In the genomic region with DNA sequence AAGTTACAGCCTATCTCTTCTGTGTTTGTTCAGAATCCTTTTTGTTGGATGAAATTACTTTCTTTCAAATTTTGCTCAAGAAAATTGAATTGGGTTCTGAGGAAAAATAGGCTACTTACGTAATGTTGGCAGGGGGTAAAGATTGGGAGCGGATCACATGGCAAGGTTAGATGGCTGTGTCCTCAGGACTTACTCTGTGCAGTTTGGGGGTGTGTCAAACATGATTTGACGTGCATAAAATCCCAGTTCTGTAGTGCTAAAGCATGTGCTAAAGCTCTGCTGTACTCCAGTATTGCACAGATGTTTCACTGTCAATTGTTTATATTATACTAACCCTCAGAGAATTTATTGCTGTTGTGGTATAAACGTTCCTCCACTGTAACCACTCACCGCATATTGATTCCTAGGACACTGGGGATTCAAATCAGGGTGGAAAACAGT, we compare ENCODE assay signal across 11 cellular contexts. TPM values are rescaled to one million over a fixed set of nuclear protein-coding genes. Genes with fewer than 3 reads are reported as not detected.
DNase-seq lines count a peak whose midpoint lies in the region; ATAC-seq, FAIRE-seq and TF ChIP-seq lines count a peak whose summit lies in the region.
"Had no signal": no experiment of that assay in that cellular context is flagged by ENCODE, and none has a peak within 500 bp of the region (broad histone marks: within the 10 kb centered on the region; RNA-seq: fewer than 3 reads in every experiment).

No MANE protein-coding gene starts in this region.

- H3K4me1 Mint-ChIP-seq in IgD-negative memory B cell = peaks cover 61 to 72% (median 69%) of the 10 kb centered on the region in 3 donors
- H3K4me1 Mint-ChIP-seq in central memory CD8-positive, alpha-beta T cell = peaks cover 61% of the 10 kb centered on the region

- H3K9me3 ChIP-seq in muscle layer of colon (ENCODE audit: low read length) = no peaks in the 10 kb centered on the region
- no peaks in the 10 kb centered on the region for H3K9me3 ChIP-seq in small intestine (ENCODE audit: control insufficient read depth, low read depth)
- no peaks in the 10 kb centered on the region for H3K9me3 ChIP-seq in esophagus squamous epithelium
- H3K9me3 ChIP-seq: heart left ventricle had no signal

- peak; percentile 81 for DNase-seq in AG09319 (ENCODE audit: extremely low read depth, low read depth)
- no peak for DNase-seq in central memory CD8-positive, alpha-beta T cell (ENCODE audit: low spot score in 2 of 2)
- no peak for DNase-seq in small intestine
- no peak for DNase-seq in esophagus squamous epithelium (lab: John Stamatoyannopoulos, UW)
- no peak for DNase-seq in NCI-H1694 treated with DMSO at 0.1 percent for 48 hours (lab: John Stamatoyannopoulos, UW)
- DNase-seq: activated naive CD4-positive, alpha-beta T cell treated with anti-CD3 and anti-CD28 coated beads, Interleukin-2, amount 10 ng/mL, durations not matched to agents 7 days and 5 days; heart left ventricle; NCI-H1105 treated with DMSO at 0.1 percent for 48 hours had no signal

- H3K4me1 ChIP-seq in muscle layer of colon (ENCODE audit: insufficient read depth, low read length) (peaks cover 21% of the 10 kb centered on the region), small intestine (ENCODE audit: control insufficient read depth in 2 of 2, insufficient read depth in 1 of 2, low read depth in 1 of 2, low read length in 1 of 2) (peaks cover 4 to 14% of the 10 kb centered on the region in 2 donors), esophagus squamous epithelium (peaks cover 13 to 55% (median 27%) of the 10 kb centered on the region in 3 donors)

- no peak for FAIRE-seq in small intestine (lab: Jason Lieb, UNC)

- peak overlapping the region in 2 of 3 donors; percentile 30 to 88 for H3K27ac Mint-ChIP-seq in IgD-negative memory B cell
- H3K27ac Mint-ChIP-seq in central memory CD8-positive, alpha-beta T cell (ENCODE audit: low read depth) = no peak overlapping the region
- H3K27ac Mint-ChIP-seq: activated naive CD4-positive, alpha-beta T cell treated with anti-CD3 and anti-CD28 coated beads, Interleukin-2, amount 10 ng/mL, durations not matched to agents 7 days and 5 days had no signal

- H3K9me3 Mint-ChIP-seq in IgD-negative memory B cell = no peaks in the 10 kb centered on the region
- H3K9me3 Mint-ChIP-seq in central memory CD8-positive, alpha-beta T cell = no peaks in the 10 kb centered on the region
- H3K9me3 Mint-ChIP-seq: activated naive CD4-positive, alpha-beta T cell treated with anti-CD3 and anti-CD28 coated beads, Interleukin-2, amount 10 ng/mL, durations not matched to agents 7 days and 5 days had no signal

- H3K27ac ChIP-seq in muscle layer of colon (ENCODE audit: low read depth, low read length) (peak overlapping the region; percentile 27), small intestine (ENCODE audit: low read depth in 1 of 2, low read length in 1 of 2) (no peak overlapping the region), esophagus squamous epithelium (peak overlapping the region in 2 of 4 donors; percentile 36 to 48)

- peaks cover 2% of the 10 kb centered on the region for H3K36me3 Mint-ChIP-seq in IgD-negative memory B cell
- peaks cover 12% of the 10 kb centered on the region for H3K36me3 Mint-ChIP-seq in central memory CD8-positive, alpha-beta T cell (ENCODE audit: insufficient read depth)
- H3K36me3 Mint-ChIP-seq: activated naive CD4-positive, alpha-beta T cell treated with anti-CD3 and anti-CD28 coated beads, Interleukin-2, amount 10 ng/mL, durations not matched to agents 7 days and 5 days had no signal

- no peak overlapping the region for H3K9ac ChIP-seq in muscle layer of colon (ENCODE audit: low read length)

- H3K4me3 ChIP-seq in muscle layer of colon (ENCODE audit: low read depth in 1 of 2, low read length in 2 of 2) = peak overlapping the region in 1 of 2 donors; percentile 58
- no peak overlapping the region for H3K4me3 ChIP-seq in small intestine (ENCODE audit: low read depth in 1 of 2, low read length in 2 of 2)
- H3K4me3 ChIP-seq in esophagus squamous epithelium = no peak overlapping the region

- TF ChIP-seq CTCF in AG09319 (IDR thresholded peaks at IDR 0.05; ENCODE audit: low read depth, low read length) = no peak
- TF ChIP-seq CTCF in esophagus squamous epithelium (IDR thresholded peaks at IDR 0.05) = no peak

- no peaks in the 10 kb centered on the region for H3K27me3 ChIP-seq in muscle layer of colon (ENCODE audit: control insufficient read depth in 1 of 2, insufficient read depth in 2 of 2, low read length in 2 of 2)
- peaks cover 0 to 3% of the 10 kb centered on the region in 2 donors for H3K27me3 ChIP-seq in small intestine (ENCODE audit: control insufficient read depth in 2 of 2, insufficient read depth in 2 of 2, low read length in 2 of 2)
- peaks cover 0 to 33% (median 0%) of the 10 kb centered on the region in 4 donors for H3K27me3 ChIP-seq in esophagus squamous epithelium

- intact Hi-C loops in esophagus squamous epithelium (cut with DNase I) = no loop called here

- peak overlapping the region; percentile 96 to 99 (median 98) for H3K4me3 Mint-ChIP-seq in IgD-negative memory B cell
- peak overlapping the region; percentile 88 for H3K4me3 Mint-ChIP-seq in central memory CD8-positive, alpha-beta T cell
- H3K4me3 Mint-ChIP-seq: activated naive CD4-positive, alpha-beta T cell treated with anti-CD3 and anti-CD28 coated beads, Interleukin-2, amount 10 ng/mL, durations not matched to agents 7 days and 5 days had no signal

- H3K27me3 Mint-ChIP-seq in IgD-negative memory B cell = peaks cover 33% of the 10 kb centered on the region
- peaks cover 61% of the 10 kb centered on the region for H3K27me3 Mint-ChIP-seq in central memory CD8-positive, alpha-beta T cell

- WGBS in small intestine, 3 donors = 56 to 69% (median 64%) methylated on average over 5 of the region's 5 CpGs
- WGBS in esophagus squamous epithelium, 2 donors = 16 to 27% methylated on average over 5 of the region's 5 CpGs

- TF ChIP-seq POLR2A in esophagus squamous epithelium (IDR thresholded peaks at IDR 0.05) = no peak

- no peaks in the 10 kb centered on the region for H3K36me3 ChIP-seq in muscle layer of colon (ENCODE audit: insufficient read depth, low read length)
- H3K36me3 ChIP-seq in small intestine (ENCODE audit: control insufficient read depth in 2 of 2, insufficient read depth in 2 of 2, low read length in 2 of 2) = no peaks in the 10 kb centered on the region
- no peaks in the 10 kb centered on the region for H3K36me3 ChIP-seq in esophagus squamous epithelium
- H3K36me3 ChIP-seq: heart left ventricle had no signal

- ATAC-seq in central memory CD8-positive, alpha-beta T cell (replicated peaks; ENCODE audit: extremely low read depth, poor library complexity, severe bottlenecking) = no peak
- no peak for ATAC-seq in GM21786 (IDR thresholded peaks at IDR 0.05; ENCODE audit: unreplicated experiment)
- ATAC-seq: heart left ventricle had no signal

RNA-seq across cellular contexts. Expression of a gene that starts 2.6 kb away (rescaled TPM):
- 118 TPM for polyA plus RNA-seq in IgD-negative memory B cell
- polyA plus RNA-seq in small intestine = 10 to 100 TPM in 2 of 3 donors, 1 to 10 TPM in 1; 5.8 to 24.9 (median 11.8) TPM
- total RNA-seq in esophagus squamous epithelium = 1 to 10 TPM in 3 of 4 donors, under 1 TPM in 1; 0.68 to 6.7 (median 3.2) TPM
